1 cellular context compared by ENCODE assay signal in the genomic region with DNA sequence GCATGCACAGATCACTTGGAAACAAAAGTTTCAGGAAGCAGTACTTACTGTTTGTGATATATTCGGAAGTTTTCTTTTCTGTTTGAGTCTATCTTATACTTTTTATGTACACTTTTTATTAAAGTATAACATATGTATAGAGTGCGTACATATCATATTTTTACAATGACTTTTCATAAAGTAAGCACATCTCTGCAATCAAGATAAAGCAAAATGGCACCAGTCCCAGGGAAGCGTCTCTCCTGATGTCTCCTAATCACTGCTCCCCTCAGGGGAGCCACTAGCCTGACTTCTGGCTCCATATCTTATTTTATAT.
A peak's percentile ranks its signal among the peaks of the same experiment; 100 is the strongest.
TF ChIP-seq lines count a peak whose summit lies in the region.

No MANE protein-coding gene starts in this region.

TF ChIP-seq in HepG2, 621 proteins besides CTCF, POLR2A, EP300 and RAD21 (continued from another document):
- TF ChIP-seq ZNF609 (CRISPR knock-in tag; IDR thresholded peaks at IDR 0.05; ENCODE audit: borderline replicate concordance) (0 out of 2 replicates have a peak, but pooled peaks have one; percentile 14), ZBTB8A (CRISPR knock-in tag; IDR thresholded peaks at IDR 0.05; ENCODE audit: borderline replicate concordance, low read depth) (0 out of 2 replicates have a peak, but pooled peaks have one; percentile 51), GTF2F1 (IDR thresholded peaks at IDR 0.05; ENCODE audit: low read length) (no peak), ZNF33B (CRISPR knock-in tag; IDR thresholded peaks at IDR 0.05) (no peak), U2AF2 (IDR thresholded peaks at IDR 0.05; ENCODE audit: low read depth, low read length) (no peak), RFX3 (CRISPR knock-in tag; IDR thresholded peaks at IDR 0.05) (no peak), MEIS1 (CRISPR knock-in tag; IDR thresholded peaks at IDR 0.05; ENCODE audit: borderline replicate concordance) (peak; percentile 11; the same call in 1 of the 2 replicates), ZNF629 (CRISPR knock-in tag; conservative IDR thresholded peaks at IDR 0.05) (0 out of 2 replicates have a peak, but pooled peaks have one; percentile 1), ZFP36L1 (CRISPR knock-in tag; IDR thresholded peaks at IDR 0.05) (no peak; the same call in 1 of the 2 replicates), MEF2D (CRISPR knock-in tag; IDR thresholded peaks at IDR 0.05) (no peak), FOSL2 (CRISPR knock-in tag; IDR thresholded peaks at IDR 0.05) (0 out of 2 replicates have a peak, but pooled peaks have one; percentile 14), DMTF1 (CRISPR knock-in tag; IDR thresholded peaks at IDR 0.05) (0 out of 2 replicates have a peak, but pooled peaks have one; percentile 58), ZNF883 (CRISPR knock-in tag; IDR thresholded peaks at IDR 0.05; ENCODE audit: not compliant biosample characterization) (no peak), ZNF891 (CRISPR knock-in tag; IDR thresholded peaks at IDR 0.05) (no peak), SMAD3 (CRISPR knock-in tag; IDR thresholded peaks at IDR 0.05) (no peak), ZNF570 (CRISPR knock-in tag; IDR thresholded peaks at IDR 0.05; ENCODE audit: borderline replicate concordance) (peak; percentile 13; the same call in 1 of the 2 replicates), FOXO1 (CRISPR knock-in tag; IDR thresholded peaks at IDR 0.05) (no peak), ZNF160 (CRISPR knock-in tag; IDR thresholded peaks at IDR 0.05) (no peak), ZNF121 (CRISPR knock-in tag; IDR thresholded peaks at IDR 0.05) (peak; percentile 6; the same call in 1 of the 2 replicates), HDAC6 (IDR thresholded peaks at IDR 0.05; ENCODE audit: low read depth, low read length) (0 out of 2 replicates have a peak, but pooled peaks have one; percentile 18), PRMT3 (CRISPR knock-in tag; IDR thresholded peaks at IDR 0.05; ENCODE audit: borderline replicate concordance, low read depth) (no peak), MIXL1 (CRISPR knock-in tag; IDR thresholded peaks at IDR 0.05) (0 out of 2 replicates have a peak, but pooled peaks have one; percentile 7), ZNF607 (CRISPR knock-in tag; IDR thresholded peaks at IDR 0.05; ENCODE audit: borderline replicate concordance) (no peak), LBX2 (CRISPR knock-in tag; IDR thresholded peaks at IDR 0.05; ENCODE audit: borderline replicate concordance) (no peak), PAX8 (CRISPR knock-in tag; IDR thresholded peaks at IDR 0.05; ENCODE audit: borderline replicate concordance) (0 out of 2 replicates have a peak, but pooled peaks have one; percentile 2), SYNCRIP (IDR thresholded peaks at IDR 0.05; ENCODE audit: insufficient read depth, low read depth, low read length) (no peak), ZSCAN21 (CRISPR knock-in tag; IDR thresholded peaks at IDR 0.05; ENCODE audit: borderline replicate concordance) (0 out of 2 replicates have a peak, but pooled peaks have one; percentile 8), ZNF468 (CRISPR knock-in tag; IDR thresholded peaks at IDR 0.05) (no peak), MLXIP (CRISPR knock-in tag; IDR thresholded peaks at IDR 0.05; ENCODE audit: borderline replicate concordance) (0 out of 2 replicates have a peak, but pooled peaks have one; percentile 22), MBD4 (IDR thresholded peaks at IDR 0.05; ENCODE audit: borderline replicate concordance, low read length) (0 out of 2 replicates have a peak, but pooled peaks have one; percentile 64), ZNF644 (CRISPR knock-in tag; IDR thresholded peaks at IDR 0.05; ENCODE audit: low read depth) (peak; percentile 7; the same call in 1 of the 2 replicates), ZNF614 (CRISPR knock-in tag; IDR thresholded peaks at IDR 0.05; ENCODE audit: borderline replicate concordance) (no peak)
- TF ChIP-seq, protein P1, sequence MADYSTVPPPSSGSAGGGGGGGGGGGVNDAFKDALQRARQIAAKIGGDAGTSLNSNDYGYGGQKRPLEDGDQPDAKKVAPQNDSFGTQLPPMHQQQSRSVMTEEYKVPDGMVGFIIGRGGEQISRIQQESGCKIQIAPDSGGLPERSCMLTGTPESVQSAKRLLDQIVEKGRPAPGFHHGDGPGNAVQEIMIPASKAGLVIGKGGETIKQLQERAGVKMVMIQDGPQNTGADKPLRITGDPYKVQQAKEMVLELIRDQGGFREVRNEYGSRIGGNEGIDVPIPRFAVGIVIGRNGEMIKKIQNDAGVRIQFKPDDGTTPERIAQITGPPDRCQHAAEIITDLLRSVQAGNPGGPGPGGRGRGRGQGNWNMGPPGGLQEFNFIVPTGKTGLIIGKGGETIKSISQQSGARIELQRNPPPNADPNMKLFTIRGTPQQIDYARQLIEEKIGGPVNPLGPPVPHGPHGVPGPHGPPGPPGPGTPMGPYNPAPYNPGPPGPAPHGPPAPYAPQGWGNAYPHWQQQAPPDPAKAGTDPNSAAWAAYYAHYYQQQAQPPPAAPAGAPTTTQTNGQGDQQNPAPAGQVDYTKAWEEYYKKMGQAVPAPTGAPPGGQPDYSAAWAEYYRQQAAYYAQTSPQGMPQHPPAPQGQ (CRISPR knock-in tag; IDR thresholded peaks at IDR 0.05; ENCODE audit: borderline replicate concordance) = no peak
